1 cellular context compared by ENCODE assay signal in genomic region chr3:183579967-183580720, GRCh38.
TF ChIP-seq lines count a peak whose summit lies in the region.

No MANE protein-coding gene starts in this region.

TF ChIP-seq in GM12878, 131 proteins besides CTCF, POLR2A, EP300 and RAD21 (continued from another document):
- no peak for TF ChIP-seq CUX1 (IDR thresholded peaks at IDR 0.05; ENCODE audit: insufficient replicate concordance, low read depth, low read length)
- TF ChIP-seq ZBED1 (IDR thresholded peaks at IDR 0.05; ENCODE audit: borderline replicate concordance) = no peak
- TF ChIP-seq SMARCA5 (IDR thresholded peaks at IDR 0.05) = no peak
- TF ChIP-seq EED (IDR thresholded peaks at IDR 0.05; ENCODE audit: low read depth) = peak; percentile 47
- no peak for TF ChIP-seq REST (IDR thresholded peaks at IDR 0.05; ENCODE audit: low read depth, low read length)
- TF ChIP-seq NBN (IDR thresholded peaks at IDR 0.05) = peak; percentile 77; the same call in 1 of the 2 replicates
- TF ChIP-seq KAT2A (conservative IDR thresholded peaks at IDR 0.05; ENCODE audit: control insufficient read depth, low read depth, low read length) = no peak
- peak; percentile 58; the same call in 1 of the 2 replicates for TF ChIP-seq DPF2 (IDR thresholded peaks at IDR 0.05)
- TF ChIP-seq IKZF2 (IDR thresholded peaks at IDR 0.05) = peak; percentile 44 to 61; a peak in 1 of 4 replicates
- no peak for TF ChIP-seq ZNF207 (IDR thresholded peaks at IDR 0.05; ENCODE audit: borderline replicate concordance)
- TF ChIP-seq BCL3 (IDR thresholded peaks at IDR 0.05; ENCODE audit: borderline replicate concordance, insufficient read depth, low read depth, low read length, poor library complexity, severe bottlenecking) = no peak
- TF ChIP-seq TCF12 (IDR thresholded peaks at IDR 0.05; ENCODE audit: low read depth, low read length) = no peak
- no peak for TF ChIP-seq KLF5 (IDR thresholded peaks at IDR 0.05; ENCODE audit: partially characterized antibody)
